Comparison of ENCODE assay signal across 1 cellular context in the genomic region with DNA sequence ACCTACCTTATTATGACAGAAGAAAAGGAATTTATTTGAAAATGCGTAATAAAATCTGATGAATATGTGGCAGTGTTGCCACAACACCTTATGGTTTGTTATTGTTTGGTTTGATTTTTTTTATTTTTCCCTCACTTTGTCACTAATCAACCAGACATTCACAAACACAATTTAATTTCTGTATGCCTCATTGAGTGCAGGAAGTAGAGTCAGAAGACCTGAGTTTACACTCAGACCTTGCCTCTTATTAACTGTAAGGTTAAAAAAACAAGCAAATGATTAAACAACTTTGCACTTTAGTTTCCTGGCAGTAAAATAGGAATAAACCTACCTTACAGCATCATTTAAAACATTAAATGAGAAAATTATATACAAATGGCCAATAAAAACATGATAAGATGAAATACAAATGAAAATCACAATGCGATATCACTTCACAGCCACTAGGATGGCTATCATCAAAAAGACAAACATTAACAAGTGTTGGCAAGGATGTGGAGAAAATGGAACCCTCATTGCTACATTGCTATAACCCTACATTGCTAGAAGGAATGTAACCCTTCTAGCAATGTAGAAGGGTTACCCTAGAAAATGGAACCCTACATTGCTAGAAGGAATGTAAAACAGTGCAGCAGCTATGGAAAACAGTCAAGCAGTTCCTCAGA.
TF ChIP-seq lines count a peak whose summit lies in the region.

No MANE protein-coding gene starts in this region.

TF ChIP-seq in HepG2, 621 proteins besides CTCF, POLR2A, EP300 and RAD21 (continues in another document):
- TF ChIP-seq ZNF572 (CRISPR knock-in tag; IDR thresholded peaks at IDR 0.05) (no peak), MBNL3 (CRISPR knock-in tag; conservative IDR thresholded peaks at IDR 0.05) (no peak), ATF7 (IDR thresholded peaks at IDR 0.05) (no peak), ATF7 (CRISPR knock-in tag; IDR thresholded peaks at IDR 0.05) (no peak), MTF1 (CRISPR knock-in tag; IDR thresholded peaks at IDR 0.05) (no peak), KDM1A (CRISPR knock-in tag; IDR thresholded peaks at IDR 0.05) (no peak), ZNF792 (CRISPR knock-in tag; IDR thresholded peaks at IDR 0.05) (no peak), ZMAT3 (CRISPR knock-in tag; conservative IDR thresholded peaks at IDR 0.05) (0 out of 2 replicates have a peak, but pooled peaks have one; percentile 4), ZNF136 (CRISPR knock-in tag; IDR thresholded peaks at IDR 0.05; ENCODE audit: low read depth) (no peak), ZNF644 (CRISPR knock-in tag; IDR thresholded peaks at IDR 0.05; ENCODE audit: low read depth) (peak; percentile 66; the same call in 1 of the 2 replicates), RBM39 (IDR thresholded peaks at IDR 0.05; ENCODE audit: low read depth, low read length, poor library complexity, severe bottlenecking) (no peak), ZNF780A (CRISPR knock-in tag; IDR thresholded peaks at IDR 0.05) (no peak), MED13 (CRISPR knock-in tag; IDR thresholded peaks at IDR 0.05) (no peak), SMYD3 (CRISPR knock-in tag; IDR thresholded peaks at IDR 0.05) (0 out of 2 replicates have a peak, but pooled peaks have one; percentile 8), NR2F1 (CRISPR knock-in tag; IDR thresholded peaks at IDR 0.05) (no peak), ZNF33B (CRISPR knock-in tag; IDR thresholded peaks at IDR 0.05) (no peak), IKZF4 (CRISPR knock-in tag; IDR thresholded peaks at IDR 0.05; ENCODE audit: borderline replicate concordance, low read depth, not compliant biosample characterization) (no peak), CHD4 (IDR thresholded peaks at IDR 0.05; ENCODE audit: borderline replicate concordance, low read length) (no peak), KDM4B (CRISPR knock-in tag; IDR thresholded peaks at IDR 0.05) (no peak), ETV6 (CRISPR knock-in tag; conservative IDR thresholded peaks at IDR 0.05) (no peak), ZFP1 (CRISPR knock-in tag; IDR thresholded peaks at IDR 0.05) (no peak), ZNF703 (CRISPR knock-in tag; IDR thresholded peaks at IDR 0.05; ENCODE audit: borderline replicate concordance) (no peak), THAP11 (CRISPR knock-in tag; IDR thresholded peaks at IDR 0.05) (0 out of 2 replicates have a peak, but pooled peaks have one; percentile 32), SRSF1 (optimal IDR thresholded peaks at IDR 0.05; ENCODE audit: low read depth, low read length) (no peak), TBP (CRISPR knock-in tag; IDR thresholded peaks at IDR 0.05) (no peak), ZNF10 (CRISPR knock-in tag; IDR thresholded peaks at IDR 0.05; ENCODE audit: borderline replicate concordance, low read depth) (no peak), SOX13 (IDR thresholded peaks at IDR 0.05) (no peak), SOX13 (CRISPR knock-in tag; conservative IDR thresholded peaks at IDR 0.05 in 1 of 2, IDR thresholded peaks at IDR 0.05 in 1 of 2) (no peak), SOX5 (CRISPR knock-in tag; IDR thresholded peaks at IDR 0.05; ENCODE audit: borderline replicate concordance) (no peak), POLR2G (IDR thresholded peaks at IDR 0.05; ENCODE audit: low read depth, low read length) (no peak), ZBTB3 (CRISPR knock-in tag; IDR thresholded peaks at IDR 0.05; ENCODE audit: borderline replicate concordance, low read depth) (no peak), ZNF7 (CRISPR knock-in tag; IDR thresholded peaks at IDR 0.05) (peak; percentile 95), ZZZ3 (CRISPR knock-in tag; IDR thresholded peaks at IDR 0.05; ENCODE audit: borderline replicate concordance) (no peak), ZBTB1 (CRISPR knock-in tag; IDR thresholded peaks at IDR 0.05; ENCODE audit: borderline replicate concordance) (no peak), REL (CRISPR knock-in tag; conservative IDR thresholded peaks at IDR 0.05) (no peak), ZNF33A (CRISPR knock-in tag; IDR thresholded peaks at IDR 0.05; ENCODE audit: borderline replicate concordance) (no peak), SRSF4 (IDR thresholded peaks at IDR 0.05; ENCODE audit: low read depth, low read length, poor library complexity, severe bottlenecking) (no peak), ZNF20 (CRISPR knock-in tag; IDR thresholded peaks at IDR 0.05) (no peak), SETDB1 (CRISPR knock-in tag; IDR thresholded peaks at IDR 0.05; ENCODE audit: borderline replicate concordance) (no peak)
- TF ChIP-seq, protein P1, sequence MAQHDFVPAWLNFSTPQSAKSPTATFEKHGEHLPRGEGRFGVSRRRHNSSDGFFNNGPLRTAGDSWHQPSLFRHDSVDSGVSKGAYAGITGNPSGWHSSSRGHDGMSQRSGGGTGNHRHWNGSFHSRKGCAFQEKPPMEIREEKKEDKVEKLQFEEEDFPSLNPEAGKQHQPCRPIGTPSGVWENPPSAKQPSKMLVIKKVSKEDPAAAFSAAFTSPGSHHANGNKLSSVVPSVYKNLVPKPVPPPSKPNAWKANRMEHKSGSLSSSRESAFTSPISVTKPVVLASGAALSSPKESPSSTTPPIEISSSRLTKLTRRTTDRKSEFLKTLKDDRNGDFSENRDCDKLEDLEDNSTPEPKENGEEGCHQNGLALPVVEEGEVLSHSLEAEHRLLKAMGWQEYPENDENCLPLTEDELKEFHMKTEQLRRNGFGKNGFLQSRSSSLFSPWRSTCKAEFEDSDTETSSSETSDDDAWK (CRISPR knock-in tag; IDR thresholded peaks at IDR 0.05) = no peak
- TF ChIP-seq, protein P2, sequence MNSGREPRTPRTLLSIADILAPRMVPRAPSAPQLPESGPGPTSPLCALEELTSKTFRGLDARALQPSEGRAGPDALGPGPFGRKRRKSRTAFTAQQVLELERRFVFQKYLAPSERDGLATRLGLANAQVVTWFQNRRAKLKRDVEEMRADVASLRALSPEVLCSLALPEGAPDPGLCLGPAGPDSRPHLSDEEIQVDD (CRISPR knock-in tag; IDR thresholded peaks at IDR 0.05; ENCODE audit: borderline replicate concordance) = no peak
- TF ChIP-seq, protein P3, sequence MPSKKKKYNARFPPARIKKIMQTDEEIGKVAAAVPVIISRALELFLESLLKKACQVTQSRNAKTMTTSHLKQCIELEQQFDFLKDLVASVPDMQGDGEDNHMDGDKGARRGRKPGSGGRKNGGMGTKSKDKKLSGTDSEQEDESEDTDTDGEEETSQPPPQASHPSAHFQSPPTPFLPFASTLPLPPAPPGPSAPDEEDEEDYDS (CRISPR knock-in tag; IDR thresholded peaks at IDR 0.05) = no peak
- TF ChIP-seq, protein P4, sequence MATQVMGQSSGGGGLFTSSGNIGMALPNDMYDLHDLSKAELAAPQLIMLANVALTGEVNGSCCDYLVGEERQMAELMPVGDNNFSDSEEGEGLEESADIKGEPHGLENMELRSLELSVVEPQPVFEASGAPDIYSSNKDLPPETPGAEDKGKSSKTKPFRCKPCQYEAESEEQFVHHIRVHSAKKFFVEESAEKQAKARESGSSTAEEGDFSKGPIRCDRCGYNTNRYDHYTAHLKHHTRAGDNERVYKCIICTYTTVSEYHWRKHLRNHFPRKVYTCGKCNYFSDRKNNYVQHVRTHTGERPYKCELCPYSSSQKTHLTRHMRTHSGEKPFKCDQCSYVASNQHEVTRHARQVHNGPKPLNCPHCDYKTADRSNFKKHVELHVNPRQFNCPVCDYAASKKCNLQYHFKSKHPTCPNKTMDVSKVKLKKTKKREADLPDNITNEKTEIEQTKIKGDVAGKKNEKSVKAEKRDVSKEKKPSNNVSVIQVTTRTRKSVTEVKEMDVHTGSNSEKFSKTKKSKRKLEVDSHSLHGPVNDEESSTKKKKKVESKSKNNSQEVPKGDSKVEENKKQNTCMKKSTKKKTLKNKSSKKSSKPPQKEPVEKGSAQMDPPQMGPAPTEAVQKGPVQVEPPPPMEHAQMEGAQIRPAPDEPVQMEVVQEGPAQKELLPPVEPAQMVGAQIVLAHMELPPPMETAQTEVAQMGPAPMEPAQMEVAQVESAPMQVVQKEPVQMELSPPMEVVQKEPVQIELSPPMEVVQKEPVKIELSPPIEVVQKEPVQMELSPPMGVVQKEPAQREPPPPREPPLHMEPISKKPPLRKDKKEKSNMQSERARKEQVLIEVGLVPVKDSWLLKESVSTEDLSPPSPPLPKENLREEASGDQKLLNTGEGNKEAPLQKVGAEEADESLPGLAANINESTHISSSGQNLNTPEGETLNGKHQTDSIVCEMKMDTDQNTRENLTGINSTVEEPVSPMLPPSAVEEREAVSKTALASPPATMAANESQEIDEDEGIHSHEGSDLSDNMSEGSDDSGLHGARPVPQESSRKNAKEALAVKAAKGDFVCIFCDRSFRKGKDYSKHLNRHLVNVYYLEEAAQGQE (IDR thresholded peaks at IDR 0.05; ENCODE audit: borderline replicate concordance in 1 of 2, low read depth in 1 of 2, low read length in 2 of 2) = no peak
- TF ChIP-seq, protein P5, sequence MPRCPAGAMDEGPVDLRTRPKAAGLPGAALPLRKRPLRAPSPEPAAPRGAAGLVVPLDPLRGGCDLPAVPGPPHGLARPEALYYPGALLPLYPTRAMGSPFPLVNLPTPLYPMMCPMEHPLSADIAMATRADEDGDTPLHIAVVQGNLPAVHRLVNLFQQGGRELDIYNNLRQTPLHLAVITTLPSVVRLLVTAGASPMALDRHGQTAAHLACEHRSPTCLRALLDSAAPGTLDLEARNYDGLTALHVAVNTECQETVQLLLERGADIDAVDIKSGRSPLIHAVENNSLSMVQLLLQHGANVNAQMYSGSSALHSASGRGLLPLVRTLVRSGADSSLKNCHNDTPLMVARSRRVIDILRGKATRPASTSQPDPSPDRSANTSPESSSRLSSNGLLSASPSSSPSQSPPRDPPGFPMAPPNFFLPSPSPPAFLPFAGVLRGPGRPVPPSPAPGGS (CRISPR knock-in tag; IDR thresholded peaks at IDR 0.05) = no peak
- TF ChIP-seq, protein P6, sequence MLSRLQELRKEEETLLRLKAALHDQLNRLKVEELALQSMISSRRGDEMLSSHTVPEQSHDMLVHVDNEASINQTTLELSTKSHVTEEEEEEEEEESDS (CRISPR knock-in tag; IDR thresholded peaks at IDR 0.05; ENCODE audit: borderline replicate concordance) = no peak
- TF ChIP-seq, protein P7, sequence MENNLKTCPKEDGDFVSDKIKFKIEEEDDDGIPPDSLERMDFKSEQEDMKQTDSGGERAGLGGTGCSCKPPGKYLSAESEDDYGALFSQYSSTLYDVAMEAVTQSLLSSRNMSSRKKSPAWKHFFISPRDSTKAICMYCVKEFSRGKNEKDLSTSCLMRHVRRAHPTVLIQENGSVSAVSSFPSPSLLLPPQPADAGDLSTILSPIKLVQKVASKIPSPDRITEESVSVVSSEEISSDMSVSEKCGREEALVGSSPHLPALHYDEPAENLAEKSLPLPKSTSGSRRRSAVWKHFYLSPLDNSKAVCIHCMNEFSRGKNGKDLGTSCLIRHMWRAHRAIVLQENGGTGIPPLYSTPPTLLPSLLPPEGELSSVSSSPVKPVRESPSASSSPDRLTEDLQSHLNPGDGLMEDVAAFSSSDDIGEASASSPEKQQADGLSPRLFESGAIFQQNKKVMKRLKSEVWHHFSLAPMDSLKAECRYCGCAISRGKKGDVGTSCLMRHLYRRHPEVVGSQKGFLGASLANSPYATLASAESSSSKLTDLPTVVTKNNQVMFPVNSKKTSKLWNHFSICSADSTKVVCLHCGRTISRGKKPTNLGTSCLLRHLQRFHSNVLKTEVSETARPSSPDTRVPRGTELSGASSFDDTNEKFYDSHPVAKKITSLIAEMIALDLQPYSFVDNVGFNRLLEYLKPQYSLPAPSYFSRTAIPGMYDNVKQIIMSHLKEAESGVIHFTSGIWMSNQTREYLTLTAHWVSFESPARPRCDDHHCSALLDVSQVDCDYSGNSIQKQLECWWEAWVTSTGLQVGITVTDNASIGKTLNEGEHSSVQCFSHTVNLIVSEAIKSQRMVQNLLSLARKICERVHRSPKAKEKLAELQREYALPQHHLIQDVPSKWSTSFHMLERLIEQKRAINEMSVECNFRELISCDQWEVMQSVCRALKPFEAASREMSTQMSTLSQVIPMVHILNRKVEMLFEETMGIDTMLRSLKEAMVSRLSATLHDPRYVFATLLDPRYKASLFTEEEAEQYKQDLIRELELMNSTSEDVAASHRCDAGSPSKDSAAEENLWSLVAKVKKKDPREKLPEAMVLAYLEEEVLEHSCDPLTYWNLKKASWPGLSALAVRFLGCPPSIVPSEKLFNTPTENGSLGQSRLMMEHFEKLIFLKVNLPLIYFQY (CRISPR knock-in tag; IDR thresholded peaks at IDR 0.05; ENCODE audit: borderline replicate concordance) = no peak
- TF ChIP-seq, protein P8, sequence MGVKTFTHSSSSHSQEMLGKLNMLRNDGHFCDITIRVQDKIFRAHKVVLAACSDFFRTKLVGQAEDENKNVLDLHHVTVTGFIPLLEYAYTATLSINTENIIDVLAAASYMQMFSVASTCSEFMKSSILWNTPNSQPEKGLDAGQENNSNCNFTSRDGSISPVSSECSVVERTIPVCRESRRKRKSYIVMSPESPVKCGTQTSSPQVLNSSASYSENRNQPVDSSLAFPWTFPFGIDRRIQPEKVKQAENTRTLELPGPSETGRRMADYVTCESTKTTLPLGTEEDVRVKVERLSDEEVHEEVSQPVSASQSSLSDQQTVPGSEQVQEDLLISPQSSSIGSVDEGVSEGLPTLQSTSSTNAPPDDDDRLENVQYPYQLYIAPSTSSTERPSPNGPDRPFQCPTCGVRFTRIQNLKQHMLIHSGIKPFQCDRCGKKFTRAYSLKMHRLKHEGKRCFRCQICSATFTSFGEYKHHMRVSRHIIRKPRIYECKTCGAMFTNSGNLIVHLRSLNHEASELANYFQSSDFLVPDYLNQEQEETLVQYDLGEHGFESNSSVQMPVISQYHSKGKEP (CRISPR knock-in tag; IDR thresholded peaks at IDR 0.05) = no peak
- TF ChIP-seq, protein P9, sequence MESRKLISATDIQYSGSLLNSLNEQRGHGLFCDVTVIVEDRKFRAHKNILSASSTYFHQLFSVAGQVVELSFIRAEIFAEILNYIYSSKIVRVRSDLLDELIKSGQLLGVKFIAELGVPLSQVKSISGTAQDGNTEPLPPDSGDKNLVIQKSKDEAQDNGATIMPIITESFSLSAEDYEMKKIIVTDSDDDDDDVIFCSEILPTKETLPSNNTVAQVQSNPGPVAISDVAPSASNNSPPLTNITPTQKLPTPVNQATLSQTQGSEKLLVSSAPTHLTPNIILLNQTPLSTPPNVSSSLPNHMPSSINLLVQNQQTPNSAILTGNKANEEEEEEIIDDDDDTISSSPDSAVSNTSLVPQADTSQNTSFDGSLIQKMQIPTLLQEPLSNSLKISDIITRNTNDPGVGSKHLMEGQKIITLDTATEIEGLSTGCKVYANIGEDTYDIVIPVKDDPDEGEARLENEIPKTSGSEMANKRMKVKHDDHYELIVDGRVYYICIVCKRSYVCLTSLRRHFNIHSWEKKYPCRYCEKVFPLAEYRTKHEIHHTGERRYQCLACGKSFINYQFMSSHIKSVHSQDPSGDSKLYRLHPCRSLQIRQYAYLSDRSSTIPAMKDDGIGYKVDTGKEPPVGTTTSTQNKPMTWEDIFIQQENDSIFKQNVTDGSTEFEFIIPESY (CRISPR knock-in tag; IDR thresholded peaks at IDR 0.05) = no peak
- TF ChIP-seq, protein P10, sequence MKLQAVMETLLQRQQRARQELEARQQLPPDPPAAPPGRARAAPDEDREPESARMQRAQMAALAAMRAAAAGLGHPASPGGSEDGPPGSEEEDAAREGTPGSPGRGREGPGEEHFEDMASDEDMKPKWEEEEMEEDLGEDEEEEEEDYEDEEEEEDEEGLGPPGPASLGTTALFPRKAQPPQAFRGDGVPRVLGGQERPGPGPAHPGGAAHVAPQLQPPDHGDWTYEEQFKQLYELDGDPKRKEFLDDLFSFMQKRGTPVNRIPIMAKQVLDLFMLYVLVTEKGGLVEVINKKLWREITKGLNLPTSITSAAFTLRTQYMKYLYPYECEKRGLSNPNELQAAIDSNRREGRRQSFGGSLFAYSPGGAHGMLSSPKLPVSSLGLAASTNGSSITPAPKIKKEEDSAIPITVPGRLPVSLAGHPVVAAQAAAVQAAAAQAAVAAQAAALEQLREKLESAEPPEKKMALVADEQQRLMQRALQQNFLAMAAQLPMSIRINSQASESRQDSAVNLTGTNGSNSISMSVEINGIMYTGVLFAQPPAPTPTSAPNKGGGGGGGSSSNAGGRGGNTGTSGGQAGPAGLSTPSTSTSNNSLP (IDR thresholded peaks at IDR 0.05; ENCODE audit: low read depth, low read length) = peak; percentile 70; the same call in 1 of the 2 replicates
